8 cellular contexts compared by ENCODE assay signal in the genomic region with DNA sequence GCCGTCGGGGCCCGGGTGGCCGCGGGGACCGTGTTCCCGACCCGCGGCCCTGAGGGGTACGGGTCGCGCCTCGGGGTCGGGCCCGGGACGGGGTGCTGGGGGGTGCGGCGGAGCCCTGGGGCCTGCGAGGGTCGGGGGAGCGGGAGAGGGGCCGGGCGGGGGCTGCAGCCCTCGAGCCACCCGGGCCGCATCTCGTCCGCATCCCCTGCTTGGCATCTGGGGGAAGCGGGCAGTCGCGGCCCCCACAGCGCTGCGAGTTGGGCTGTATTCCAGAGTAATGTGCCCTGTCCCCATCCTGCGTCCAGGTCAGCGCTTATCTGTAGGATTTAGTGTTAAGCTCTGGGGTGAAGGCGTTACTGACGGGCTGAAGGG. TPM values are rescaled to one million over a fixed set of nuclear protein-coding genes. Genes with fewer than 3 reads are reported as not detected.
DNase-seq lines count a peak whose midpoint lies in the region; ATAC-seq, FAIRE-seq and TF ChIP-seq lines count a peak whose summit lies in the region.

No MANE protein-coding gene starts in this region.

- H3K14ac ChIP-seq in IMR-90 (replicated peaks; ENCODE audit: low read depth, low read length): peak overlapping the region; percentile 93

- H3K4me3 Mint-ChIP-seq in Calu3 (ENCODE audit: low read depth, unreplicated experiment) (peak overlapping the region; percentile 79), nephron (peak overlapping the region; percentile 85 to 97 (median 94))

- H3K56ac ChIP-seq in IMR-90 (ENCODE audit: extremely low read depth, insufficient read depth, low read length): peak overlapping the region; percentile 56

- no peak overlapping the region for H2AFZ ChIP-seq in IMR-90 (replicated peaks; ENCODE audit: low read length, poor library complexity)

- H3K36me3 ChIP-seq in IMR-90 (ENCODE audit: control insufficient read depth, insufficient read depth, low read length): peaks cover 32% of the 10 kb centered on the region

- H3K27me3 ChIP-seq in IMR-90 (ENCODE audit: control insufficient read depth, insufficient read depth, low read length): no peaks in the 10 kb centered on the region
- no peaks in the 10 kb centered on the region for H3K27me3 ChIP-seq in dorsolateral prefrontal cortex

- CTCF ChIA-PET in Calu3 (lab: Charles Lee) (interaction anchor here (0.6 to 1.3 kb wide), 4 partner anchors 10 to 197 kb away, joined by 3 to 6 read pairs (median 4); a partner anchor contains a TSS), IMR-90 (lab: Yijun Ruan, JAX) (interaction anchor here (1.7 kb wide), 1 partner anchor 10 kb away, joined by 9 read pairs; no protein-coding TSS in a partner anchor)

- dilution Hi-C loops in IMR-90 (cut with HindIII; ENCODE audit: low sequenced_read_pairs, unreplicated experiment): no loop called here

- no peak for TF ChIP-seq CTCF in Calu3 (IDR thresholded peaks at IDR 0.05; ENCODE audit: unreplicated experiment)
- no peak for TF ChIP-seq CTCF in IMR-90 (conservative IDR thresholded peaks at IDR 0.05; ENCODE audit: low read depth, low read length)
- no peak for TF ChIP-seq CTCF in dorsolateral prefrontal cortex (IDR thresholded peaks at IDR 0.05 in 54 of 56, conservative IDR thresholded peaks at IDR 0.05 in 2 of 56; ENCODE audit: low read depth in 1 of 56, partially characterized antibody in 56 of 56)
- TF ChIP-seq CTCF in nephron (IDR thresholded peaks at IDR 0.05; ENCODE audit: unreplicated experiment in 3 of 3): no peak

- H3K4me1 Mint-ChIP-seq in Calu3 (ENCODE audit: low read depth, unreplicated experiment) (peaks cover 21% of the 10 kb centered on the region), nephron (peaks cover 30% of the 10 kb centered on the region)

- no peak for FAIRE-seq in RCC 7860 (lab: Jason Lieb, UNC)

- 0% methylated on average over 17 of the region's 37 CpGs; no CpG with 5 or more reads in 1 of the 2 experiments for WGBS in IMR-90 (ENCODE audit: extremely low coverage in 2 of 2, insufficient read length in 1 of 2), 2 experiments

- H4K91ac ChIP-seq in IMR-90 (ENCODE audit: insufficient read depth, low read depth, low read length): peak overlapping the region; percentile 57

- H2BK5ac ChIP-seq in IMR-90 (ENCODE audit: low read depth, low read length, poor library complexity, severe bottlenecking): peak overlapping the region; percentile 90

- no TSS peak for BruUV-seq in Calu3 (replicated peaks; lab: Mats Ljungman, UMichigan)
- BruUV-seq in IMR-90 (replicated peaks; lab: Mats Ljungman, UMichigan): no TSS peak

- H3K23ac ChIP-seq in IMR-90 (ENCODE audit: low read depth, low read length): peak overlapping the region; percentile 82

- H4K20me1 ChIP-seq in IMR-90 (ENCODE audit: insufficient read depth, low read length): peaks cover 45% of the 10 kb centered on the region

- TF ChIP-seq RAD21 in IMR-90 (IDR thresholded peaks at IDR 0.05; ENCODE audit: low read length): no peak

- POLR2A ChIA-PET in IMR-90 (lab: Charles Lee; ENCODE audit: unreplicated experiment): interaction anchor here (0.5 kb wide), 1 partner anchor 187 kb away, joined by 5 read pairs; no protein-coding TSS in a partner anchor

- peak overlapping the region; percentile 91 for H3K4me3 ChIP-seq in IMR-90 (ENCODE audit: insufficient read depth, low read depth, low read length)
- H3K4me3 ChIP-seq in dorsolateral prefrontal cortex: peak overlapping the region; percentile 49 to 100 (median 91)

- TF ChIP-seq POLR2A in IMR-90 (IDR thresholded peaks at IDR 0.05; ENCODE audit: low read depth, low read length): no peak

- peaks cover 5% of the 10 kb centered on the region for H3K4me1 ChIP-seq in IMR-90 (ENCODE audit: control insufficient read depth, insufficient read depth, low read length)

- ATAC-seq in IMR-90 (ENCODE audit: low read depth): peak; percentile 4
- ATAC-seq in HG03432 (IDR thresholded peaks at IDR 0.05; ENCODE audit: unreplicated experiment): no peak

- H3K4me2 ChIP-seq in IMR-90 (ENCODE audit: low read depth, low read length): peak overlapping the region; percentile 99

- peak overlapping the region; percentile 90 for H3K4ac ChIP-seq in IMR-90 (ENCODE audit: low read depth, low read length)

- H3K9ac ChIP-seq in IMR-90 (ENCODE audit: low read depth, low read length): peak overlapping the region; percentile 99

- peaks cover 52% of the 10 kb centered on the region for H3K36me3 Mint-ChIP-seq in Calu3 (ENCODE audit: insufficient read depth, unreplicated experiment)
- peaks cover 20% of the 10 kb centered on the region for H3K36me3 Mint-ChIP-seq in nephron (ENCODE audit: low read depth)

- no peaks in the 10 kb centered on the region for H3K27me3 Mint-ChIP-seq in Calu3 (ENCODE audit: unreplicated experiment)
- no peaks in the 10 kb centered on the region for H3K27me3 Mint-ChIP-seq in nephron (ENCODE audit: low read depth)

- H3K9me3 Mint-ChIP-seq in Calu3 (ENCODE audit: low read depth, unreplicated experiment) (no peaks in the 10 kb centered on the region), nephron (no peaks in the 10 kb centered on the region)

- H3K27ac Mint-ChIP-seq in Calu3 (ENCODE audit: unreplicated experiment): no peak overlapping the region
- peak overlapping the region; percentile 76 to 81 (median 80) for H3K27ac Mint-ChIP-seq in nephron

- H3K9me3 ChIP-seq in IMR-90 (ENCODE audit: control insufficient read depth, insufficient read depth, low read length): no peaks in the 10 kb centered on the region

- peak overlapping the region; percentile 97 for H2AK9ac ChIP-seq in IMR-90 (replicated peaks; ENCODE audit: low read depth, low read length, poor library complexity)

- H2AK5ac ChIP-seq in IMR-90 (ENCODE audit: low read depth, low read length): peak overlapping the region; percentile 85

- peaks cover 10% of the 10 kb centered on the region for H3K9me1 ChIP-seq in IMR-90 (ENCODE audit: insufficient read depth, low read length)

- DNase-seq in Calu3 (no peak), IMR-90 (no peak), dorsolateral prefrontal cortex (no peak), RCC 7860 (ENCODE audit: low spot score) (no peak), T1000 (lab: John Stamatoyannopoulos, UW) (no peak), NCI-H1436 (lab: John Stamatoyannopoulos, UW) (no peak)

- no peak overlapping the region for H2BK120ac ChIP-seq in IMR-90 (ENCODE audit: low read depth, low read length)

- peak overlapping the region; percentile 30; the same call in 1 of the 2 replicates for H4K5ac ChIP-seq in IMR-90 (ENCODE audit: low read depth, low read length)

- no peak overlapping the region for H2BK20ac ChIP-seq in IMR-90 (ENCODE audit: low read depth, low read length)

- peak overlapping the region; percentile 84 for H3K27ac ChIP-seq in IMR-90 (ENCODE audit: insufficient read depth, low read length)
- H3K27ac ChIP-seq in dorsolateral prefrontal cortex: peak overlapping the region in 46 of 59 donors; percentile 14 to 91 (median 82)

- H3K79me1 ChIP-seq in IMR-90 (ENCODE audit: low read depth in 1 of 2, low read length in 2 of 2): peaks cover 13 to 67% of the 10 kb centered on the region in 2 experiments; a peak in 3 of 4 replicates

- H2BK15ac ChIP-seq in IMR-90 (ENCODE audit: low read depth, low read length): no peak overlapping the region

- peak overlapping the region in 1 of 2 experiments; percentile 85; a peak in 2 of 4 replicates for H4K8ac ChIP-seq in IMR-90 (ENCODE audit: low read depth in 2 of 2, low read length in 2 of 2)

- intact Hi-C loops in Calu3 (cut with micrococcal nuclease; ENCODE audit: unreplicated experiment): no loop called here
- intact Hi-C loops in IMR-90 (cut with micrococcal nuclease): no loop called here
- intact Hi-C loops in dorsolateral prefrontal cortex (cut with DNase I): loop anchor here in 1 of 2 donors (2.0 to 5.0 kb wide), 2 partner anchors 17 to 135 kb away; a partner anchor contains a TSS

- in situ Hi-C loops in IMR-90 (cut with MboI; ENCODE audit: low sequenced_read_pairs): no loop called here

- H3K18ac ChIP-seq in IMR-90 (ENCODE audit: low read depth, low read length): no peak overlapping the region

TF ChIP-seq in IMR-90, 13 proteins besides CTCF, POLR2A, EP300 and RAD21:
- TF ChIP-seq RCOR1 (IDR thresholded peaks at IDR 0.05; ENCODE audit: insufficient replicate concordance, low read length): no peak
- no peak for TF ChIP-seq FOS (IDR thresholded peaks at IDR 0.05; ENCODE audit: low read depth, low read length)
- no peak for TF ChIP-seq RFX5 (IDR thresholded peaks at IDR 0.05; ENCODE audit: low read depth, low read length)
- 0 out of 2 replicates have a peak, but pooled peaks have one; percentile 81 for TF ChIP-seq CHD1 (IDR thresholded peaks at IDR 0.05; ENCODE audit: low read depth, low read length)
- TF ChIP-seq, protein P1, sequence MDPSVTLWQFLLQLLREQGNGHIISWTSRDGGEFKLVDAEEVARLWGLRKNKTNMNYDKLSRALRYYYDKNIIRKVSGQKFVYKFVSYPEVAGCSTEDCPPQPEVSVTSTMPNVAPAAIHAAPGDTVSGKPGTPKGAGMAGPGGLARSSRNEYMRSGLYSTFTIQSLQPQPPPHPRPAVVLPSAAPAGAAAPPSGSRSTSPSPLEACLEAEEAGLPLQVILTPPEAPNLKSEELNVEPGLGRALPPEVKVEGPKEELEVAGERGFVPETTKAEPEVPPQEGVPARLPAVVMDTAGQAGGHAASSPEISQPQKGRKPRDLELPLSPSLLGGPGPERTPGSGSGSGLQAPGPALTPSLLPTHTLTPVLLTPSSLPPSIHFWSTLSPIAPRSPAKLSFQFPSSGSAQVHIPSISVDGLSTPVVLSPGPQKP (IDR thresholded peaks at IDR 0.05; ENCODE audit: borderline replicate concordance, low read depth, low read length): no peak

RNA-seq across cellular contexts. Expression of a gene that starts 0.4 kb away (rescaled TPM):
- total RNA-seq in Calu3 (2022): 118 and 120 TPM in 2 replicates
- 47.1 and 51.7 TPM in 2 replicates for total RNA-seq in IMR-90 (2012; rRNA removed)
- polyA plus RNA-seq in IMR-90 (2012; rRNA removed): 232 and 240 TPM in 2 replicates
- polyA plus RNA-seq in IMR-90 (2012; cell fraction: cytosol; rRNA removed): 56.5 and 249 TPM in 2 replicates
- polyA plus RNA-seq in IMR-90 (2012; cell fraction: nucleus; rRNA removed; ENCODE audit: low replicate concordance): 139 and 335 TPM in 2 replicates
- 100 to 1,000 TPM in 3 of 120 experiments, 10 to 100 TPM in 117; 62.7 to 113 (median 81.7) TPM for total RNA-seq in dorsolateral prefrontal cortex

RNA-seq across cellular contexts. Expression of a gene that starts 0.7 kb away (rescaled TPM):
- 23.2 and 25.9 TPM in 2 replicates for total RNA-seq in Calu3 (2022)
- total RNA-seq in IMR-90 (2012; rRNA removed): 3.0 and 3.6 TPM in 2 replicates
- 3.5 and 4.2 TPM in 2 replicates for polyA plus RNA-seq in IMR-90 (2012; rRNA removed)
- polyA plus RNA-seq in IMR-90 (2012; cell fraction: cytosol; rRNA removed): 2.4 and 3.1 TPM in 2 replicates
- 12.6 and 13.7 TPM in 2 replicates for polyA plus RNA-seq in IMR-90 (2012; cell fraction: nucleus; rRNA removed; ENCODE audit: low replicate concordance)
- 10 to 100 TPM; 14.0 to 39.6 (median 25.8) TPM for total RNA-seq in dorsolateral prefrontal cortex

RNA-seq across cellular contexts. Expression of a gene that starts 20.3 kb away (rescaled TPM):
- total RNA-seq in Calu3 (2022) (22.3 and 24.0 TPM in 2 replicates), IMR-90 (2012; rRNA removed) (18.9 and 19.7 TPM in 2 replicates), dorsolateral prefrontal cortex (10 to 100 TPM; 15.4 to 34.4 (median 24.5) TPM)
- 16.9 and 19.4 TPM in 2 replicates for polyA plus RNA-seq in IMR-90 (2012; rRNA removed)
- 16.4 and 25.8 TPM in 2 replicates for polyA plus RNA-seq in IMR-90 (2012; cell fraction: cytosol; rRNA removed)
- polyA plus RNA-seq in IMR-90 (2012; cell fraction: nucleus; rRNA removed; ENCODE audit: low replicate concordance): 21.3 and 37.5 TPM in 2 replicates
